ENCODE assay signal across 19 cellular contexts in the genomic region with DNA sequence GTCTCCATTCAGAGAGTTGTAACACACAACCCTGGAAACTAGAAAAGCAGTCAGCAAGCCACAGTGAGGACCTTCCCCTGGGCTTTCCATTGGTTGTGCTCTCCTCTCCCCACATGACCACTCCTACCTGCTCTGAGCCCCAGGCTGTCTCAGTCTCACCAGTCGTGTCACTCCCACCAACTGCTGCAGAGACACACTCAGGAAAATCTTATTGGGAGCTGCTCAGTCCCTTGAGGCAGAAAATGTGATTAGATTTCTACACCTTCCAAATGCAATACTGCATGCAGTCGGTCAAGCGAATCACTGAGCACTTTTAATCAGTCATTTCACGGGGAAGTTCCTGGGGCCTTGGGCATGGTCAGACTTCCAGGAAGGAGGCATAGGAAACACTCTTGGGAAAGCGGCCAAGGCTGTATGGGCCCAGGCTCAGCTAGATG.
DNase-seq lines count a peak whose midpoint lies in the region; FAIRE-seq and TF ChIP-seq lines count a peak whose summit lies in the region.
"Had no signal": no experiment of that assay in that cellular context is flagged by ENCODE, and none has a peak within 500 bp of the region (broad histone marks: within the 10 kb centered on the region; RNA-seq: fewer than 3 reads in every experiment).

No MANE protein-coding gene starts in this region.

- no peak overlapping the region for H3K4me3 ChIP-seq in bronchial epithelial cell (ENCODE audit: low read depth, low read length)
- H3K4me3 ChIP-seq in trophoblast cell (ENCODE audit: low read depth, low read length): no peak overlapping the region
- H3K4me3 ChIP-seq: PC-9, upper lobe of right lung had no signal

- no CpG with 5 or more reads among the region's 5 CpGs for WGBS in trophoblast cell (ENCODE audit: extremely low coverage, insufficient coverage, insufficient read length)

- H3K9me3 ChIP-seq in trophoblast cell (ENCODE audit: insufficient read depth, low read depth, low read length): peaks cover 3% of the 10 kb centered on the region
- H3K9me3 ChIP-seq: upper lobe of right lung had no signal

- H3K4me3 Mint-ChIP-seq in activated CD4-positive, alpha-beta memory T cell treated with anti-CD3 and anti-CD28 coated beads for 36 hours: no peak overlapping the region
- H3K4me3 Mint-ChIP-seq: CD4-positive, alpha-beta T cell; stimulated activated naive CD8-positive, alpha-beta T cell treated with anti-CD3 and anti-CD28 coated beads, Interleukin-15, amount 100 ng/mL, for 72 hours had no signal

- no peaks in the 10 kb centered on the region for H3K79me1 ChIP-seq in trophoblast cell (ENCODE audit: low read length)

- H3K36me3 ChIP-seq in bronchial epithelial cell (ENCODE audit: control insufficient read depth, insufficient read depth, low read length): no peaks in the 10 kb centered on the region
- H3K36me3 ChIP-seq in trophoblast cell (ENCODE audit: control insufficient read depth in 1 of 2, insufficient read depth in 2 of 2, low read length in 2 of 2): no peaks in the 10 kb centered on the region
- H3K36me3 ChIP-seq: upper lobe of right lung had no signal

- no peak overlapping the region for H3K4me2 ChIP-seq in trophoblast cell (ENCODE audit: low read length)
- H3K4me2 ChIP-seq: PC-9 had no signal

- no peak overlapping the region for H2AK5ac ChIP-seq in trophoblast cell (ENCODE audit: low read length)

- peaks cover 10% of the 10 kb centered on the region for H3K9me3 Mint-ChIP-seq in activated CD4-positive, alpha-beta memory T cell treated with anti-CD3 and anti-CD28 coated beads for 36 hours

- intact Hi-C loops in activated CD4-positive, alpha-beta memory T cell treated with anti-CD3 and anti-CD28 coated beads for 36 hours (cut with micrococcal nuclease): no loop called here

- no peak overlapping the region for H2BK5ac ChIP-seq in trophoblast cell (ENCODE audit: low read depth, low read length, poor library complexity)

- H3K27ac ChIP-seq in trophoblast cell (ENCODE audit: low read depth, low read length): no peak overlapping the region
- H3K27ac ChIP-seq: PC-9, upper lobe of right lung had no signal

- peak; percentile 57 for DNase-seq in Caki2 (ENCODE audit: low read depth)
- DNase-seq in NCI-H1436 treated with DMSO at 0.1 percent for 48 hours (lab: John Stamatoyannopoulos, UW): peak; percentile 51
- DNase-seq in bronchial epithelial cell (ENCODE audit: low read depth): peak; percentile 2
- peak; percentile 68 for DNase-seq in left kidney (ENCODE audit: low read depth, low spot score)
- DNase-seq in trophoblast cell: no peak
- no peak for DNase-seq in activated CD4-positive, alpha-beta memory T cell treated with anti-CD3 and anti-CD28 coated beads for 36 hours
- DNase-seq in activated naive CD4-positive, alpha-beta T cell treated with anti-CD3 and anti-CD28 coated beads, Interleukin-2, amount 50 U/mL, for 16 hours: no peak
- no peak for DNase-seq in activated gamma-delta T cell treated with Interleukin-2 at 50 U/mL for 16 hours
- DNase-seq: activated CD4-positive, alpha-beta T cell treated with anti-CD3 and anti-CD28 coated beads for 4 hours; activated gamma-delta T cell; CD4-positive, alpha-beta T cell; DND-41; H7; KBM-7; NCI-H2081 treated with DMSO at 0.1 percent for 48 hours; NCI-H748 treated with DMSO at 0.1 percent for 48 hours; stimulated activated naive CD8-positive, alpha-beta T cell treated with anti-CD3 and anti-CD28 coated beads, Interleukin-15, amount 100 ng/mL, for 72 hours; upper lobe of right lung had no signal

- no peak overlapping the region for H3K27ac Mint-ChIP-seq in activated CD4-positive, alpha-beta memory T cell treated with anti-CD3 and anti-CD28 coated beads for 36 hours
- H3K27ac Mint-ChIP-seq: CD4-positive, alpha-beta T cell had no signal

- no peak overlapping the region for H4K91ac ChIP-seq in trophoblast cell (ENCODE audit: low read depth, low read length)

- POLR2A ChIA-PET in activated CD4-positive, alpha-beta memory T cell treated with anti-CD3 and anti-CD28 coated beads for 36 hours (lab: Charles Lee): no interaction called here

- CTCF ChIA-PET in activated CD4-positive, alpha-beta memory T cell treated with anti-CD3 and anti-CD28 coated beads for 36 hours (lab: Charles Lee): no interaction called here

- peaks cover 0 to 4% of the 10 kb centered on the region in 2 experiments for H3K4me1 ChIP-seq in trophoblast cell (ENCODE audit: control insufficient read depth in 1 of 2, insufficient read depth in 2 of 2, low read length in 2 of 2)
- H3K4me1 ChIP-seq: upper lobe of right lung had no signal

- H3K4ac ChIP-seq in trophoblast cell (ENCODE audit: low read depth, low read length): no peak overlapping the region

- H3K79me2 ChIP-seq in trophoblast cell (ENCODE audit: control insufficient read depth, insufficient read depth, low read length, poor library complexity): no peaks in the 10 kb centered on the region

- H3K27me3 Mint-ChIP-seq in activated CD4-positive, alpha-beta memory T cell treated with anti-CD3 and anti-CD28 coated beads for 36 hours: no peaks in the 10 kb centered on the region
- H3K27me3 Mint-ChIP-seq: CD4-positive, alpha-beta T cell; stimulated activated naive CD8-positive, alpha-beta T cell treated with anti-CD3 and anti-CD28 coated beads, Interleukin-15, amount 100 ng/mL, for 72 hours had no signal

- FAIRE-seq in bronchial epithelial cell (lab: Jason Lieb, UNC): no peak

- H4K8ac ChIP-seq in trophoblast cell (ENCODE audit: low read depth, low read length): no peak overlapping the region

- no peak overlapping the region for H3K18ac ChIP-seq in trophoblast cell (ENCODE audit: low read length)

- H3K14ac ChIP-seq in trophoblast cell (ENCODE audit: low read length): no peak overlapping the region

- no peak overlapping the region for H3K23ac ChIP-seq in trophoblast cell (ENCODE audit: low read length)

- H3K9ac ChIP-seq in trophoblast cell (ENCODE audit: low read length): no peak overlapping the region

- in situ Hi-C loops in Caki2 (cut with HindIII; ENCODE audit: low pct_unique_long_range_greater_than_20kb, low sequenced_read_pairs): no loop called here

- no peaks in the 10 kb centered on the region for H3K27me3 ChIP-seq in bronchial epithelial cell (ENCODE audit: control insufficient read depth, insufficient read depth, low read length)
- H3K27me3 ChIP-seq in trophoblast cell (ENCODE audit: insufficient read depth, low read length): no peaks in the 10 kb centered on the region
- H3K27me3 ChIP-seq: upper lobe of right lung had no signal

- no peak overlapping the region for H4K12ac ChIP-seq in trophoblast cell (ENCODE audit: low read depth, low read length)

- no peak overlapping the region for H2AFZ ChIP-seq in trophoblast cell (ENCODE audit: insufficient read depth, low read length, poor library complexity)
- H2AFZ ChIP-seq: PC-9 had no signal

- no peaks in the 10 kb centered on the region for H3K4me1 Mint-ChIP-seq in activated CD4-positive, alpha-beta memory T cell treated with anti-CD3 and anti-CD28 coated beads for 36 hours (ENCODE audit: low read depth)
- H3K4me1 Mint-ChIP-seq: stimulated activated naive CD8-positive, alpha-beta T cell treated with anti-CD3 and anti-CD28 coated beads, Interleukin-15, amount 100 ng/mL, for 72 hours had no signal

- no peak overlapping the region for H2BK120ac ChIP-seq in trophoblast cell (ENCODE audit: insufficient read depth, low read length, poor library complexity)

- H2BK12ac ChIP-seq in trophoblast cell (ENCODE audit: low read length): no peak overlapping the region

- H3K36me3 Mint-ChIP-seq in activated CD4-positive, alpha-beta memory T cell treated with anti-CD3 and anti-CD28 coated beads for 36 hours: no peaks in the 10 kb centered on the region

- TF ChIP-seq CTCF in bronchial epithelial cell (IDR thresholded peaks at IDR 0.05; ENCODE audit: insufficient read depth, low read length, severe bottlenecking): no peak

Comparison
In these comparisons a context has a peak if more than half of its experiments do, and no peak if none do; other contexts are left out.
1. DNase-seq: peak in Caki2 (single experiment), NCI-H1436 treated with DMSO at 0.1 percent for 48 hours (single experiment), bronchial epithelial cell (single experiment) and left kidney (single experiment); none in trophoblast cell (0 of 2), activated CD4-positive, alpha-beta memory T cell treated with anti-CD3 and anti-CD28 coated beads for 36 hours (single experiment), activated naive CD4-positive, alpha-beta T cell treated with anti-CD3 and anti-CD28 coated beads, Interleukin-2, amount 50 U/mL, for 16 hours (single experiment) and activated gamma-delta T cell treated with Interleukin-2 at 50 U/mL for 16 hours (single experiment).